12 cellular contexts compared by ENCODE assay signal in genomic region chr5:148385094-148385493, GRCh38. TPM values are rescaled to one million over a fixed set of nuclear protein-coding genes. Genes with fewer than 3 reads are reported as not detected.
DNase-seq lines count a peak whose midpoint lies in the region; ATAC-seq, FAIRE-seq and TF ChIP-seq lines count a peak whose summit lies in the region.
"Had no signal": no experiment of that assay in that cellular context is flagged by ENCODE, and none has a peak within 500 bp of the region (broad histone marks: within the 10 kb centered on the region; RNA-seq: fewer than 3 reads in every experiment).

No MANE protein-coding gene starts in this region.

- H3K4me1 Mint-ChIP-seq in GM23338, result peaks cover 22% of the 10 kb centered on the region
- H3K4me1 Mint-ChIP-seq in activated naive CD8-positive, alpha-beta T cell (ENCODE audit: low read depth), result peaks cover 66% of the 10 kb centered on the region

- CTCF ChIA-PET in A549 (lab: Yijun Ruan, JAX), result interaction anchor here (1.3 kb wide), 1 partner anchor 63 kb away, joined by 3 read pairs; no protein-coding TSS in a partner anchor

- H3K27ac Mint-ChIP-seq in GM23338, result peak overlapping the region; percentile 15; the same call in 1 of the 2 replicates
- peak overlapping the region; percentile 99 for H3K27ac Mint-ChIP-seq in activated naive CD8-positive, alpha-beta T cell

- H4K20me1 ChIP-seq in GM23338 (replicated peaks; ENCODE audit: insufficient read depth), result 0 out of 2 replicates have a peak, but pooled peaks cover 4% of the 10 kb centered on the region

- H3K27me3 Mint-ChIP-seq in GM23338 (ENCODE audit: insufficient read depth, low read depth, poor library complexity), result no peaks in the 10 kb centered on the region
- no peaks in the 10 kb centered on the region for H3K27me3 Mint-ChIP-seq in activated naive CD8-positive, alpha-beta T cell

- no peak for TF ChIP-seq RAD21 in A549 (conservative IDR thresholded peaks at IDR 0.05 in 1 of 2, IDR thresholded peaks at IDR 0.05 in 1 of 2)

- WGBS in A549 (ENCODE audit: missing lambda C conversion rate), result 88% methylated on average over 1 of the region's 1 CpG
- 80 to 86% methylated on average over 1 of the region's 1 CpG for WGBS in transverse colon (ENCODE audit: low coverage in 1 of 2), 2 donors
- WGBS in spleen, 5 donors, result 81 to 92% (median 90%) methylated on average over 1 of the region's 1 CpG

- peaks cover 3% of the 10 kb centered on the region; the same call in 1 of the 3 replicates for H3K36me3 Mint-ChIP-seq in GM23338 (ENCODE audit: low read depth)
- peaks cover 10% of the 10 kb centered on the region for H3K36me3 Mint-ChIP-seq in activated naive CD8-positive, alpha-beta T cell

- TF ChIP-seq EP300 in A549 (IDR thresholded peaks at IDR 0.05), result no peak
- TF ChIP-seq EP300 in transverse colon (IDR thresholded peaks at IDR 0.05; ENCODE audit: low read depth), result no peak

- peak overlapping the region; percentile 96 for H3K4me2 ChIP-seq in A549
- peak overlapping the region; percentile 93 for H3K4me2 ChIP-seq in GM23338

- DNase-seq in A549 (ENCODE audit: low read depth in 1 of 2, low spot score in 1 of 2) (no peak), GM23338 (ENCODE audit: low spot score) (no peak), lower lobe of right lung (no peak), HCEC 1CT (no peak), MV-4-11 (lab: John Stamatoyannopoulos, UW) (no peak), transverse colon (no peak), spleen (no peak)
- DNase-seq: activated CD4-positive, alpha-beta T cell treated with anti-CD3 and anti-CD28 coated beads for 4 hours; NCI-H526 had no signal

- no peak for TF ChIP-seq CTCF in A549 (IDR thresholded peaks at IDR 0.05)
- TF ChIP-seq CTCF in GM23338 (conservative IDR thresholded peaks at IDR 0.05; ENCODE audit: low read depth in 2 of 2), result no peak
- no peak for TF ChIP-seq CTCF in lower lobe of right lung (IDR thresholded peaks at IDR 0.05)
- TF ChIP-seq CTCF in transverse colon (IDR thresholded peaks at IDR 0.05), result no peak
- TF ChIP-seq CTCF in spleen (IDR thresholded peaks at IDR 0.05 in 8 of 11, conservative IDR thresholded peaks at IDR 0.05 in 3 of 11), result no peak

- H3K27ac ChIP-seq in A549 (no peak overlapping the region), GM23338 (ENCODE audit: low read depth) (no peak overlapping the region), lower lobe of right lung (peak overlapping the region; percentile 97), transverse colon (peak overlapping the region in 2 of 4 donors; percentile 96), spleen (peak overlapping the region in 3 of 8 donors; percentile 90 to 97 (median 94))

- H3K9me3 ChIP-seq in A549, result no peaks in the 10 kb centered on the region
- H3K9me3 ChIP-seq in lower lobe of right lung, result no peaks in the 10 kb centered on the region
- H3K9me3 ChIP-seq in transverse colon, result no peaks in the 10 kb centered on the region
- H3K9me3 ChIP-seq in spleen, result no peaks in the 10 kb centered on the region

- H3K36me3 ChIP-seq in GM23338 (ENCODE audit: insufficient read depth) (no peaks in the 10 kb centered on the region), lower lobe of right lung (peaks cover 10% of the 10 kb centered on the region), transverse colon (no peaks in the 10 kb centered on the region), spleen (peaks cover 0 to 33% (median 4%) of the 10 kb centered on the region in 6 donors)

- H3K9me3 Mint-ChIP-seq in GM23338, result no peaks in the 10 kb centered on the region
- H3K9me3 Mint-ChIP-seq in activated naive CD8-positive, alpha-beta T cell (ENCODE audit: low read depth), result no peaks in the 10 kb centered on the region

- no peaks in the 10 kb centered on the region for H3K27me3 ChIP-seq in GM23338 (ENCODE audit: insufficient read depth)
- H3K27me3 ChIP-seq in lower lobe of right lung (ENCODE audit: low read depth), result no peaks in the 10 kb centered on the region
- H3K27me3 ChIP-seq in transverse colon, result no peaks in the 10 kb centered on the region
- no peaks in the 10 kb centered on the region for H3K27me3 ChIP-seq in spleen (replicated peaks in 1 of 7)

- peak overlapping the region; percentile 98 for H3K4me3 Mint-ChIP-seq in GM23338
- peak overlapping the region; percentile 96 for H3K4me3 Mint-ChIP-seq in activated naive CD8-positive, alpha-beta T cell

- TF ChIP-seq POLR2A in A549 (IDR thresholded peaks at IDR 0.05; ENCODE audit: low read length), result no peak
- no peak for TF ChIP-seq POLR2A in transverse colon (IDR thresholded peaks at IDR 0.05)
- no peak for TF ChIP-seq POLR2A in spleen (IDR thresholded peaks at IDR 0.05)

- peaks cover 62% of the 10 kb centered on the region for H3K79me2 ChIP-seq in GM23338 (replicated peaks; ENCODE audit: insufficient read depth)

- POLR2A ChIA-PET in A549 (lab: Yijun Ruan, JAX), result interaction anchor here (1.2 kb wide), 1 partner anchor 27 kb away, joined by 3 read pairs; no protein-coding TSS in a partner anchor

- intact Hi-C loops in lower lobe of right lung (cut with DNase I), result no loop called here
- intact Hi-C loops in transverse colon (cut with DNase I; ENCODE audit: low total_unique reads), result no loop called here
- intact Hi-C loops in spleen (cut with DNase I; ENCODE audit: low total_unique reads), result no loop called here

- ATAC-seq in A549 (no peak), GM23338 (no peak), lower lobe of right lung (no peak)

- no peaks in the 10 kb centered on the region for H3K9me2 ChIP-seq in GM23338 (ENCODE audit: insufficient read depth)

- H3K4me1 ChIP-seq in A549 (peaks cover 13% of the 10 kb centered on the region; the same call in 2 of the 3 replicates), GM23338 (ENCODE audit: insufficient read depth) (peaks cover 24% of the 10 kb centered on the region; the same call in 1 of the 2 replicates), lower lobe of right lung (peaks cover 34% of the 10 kb centered on the region), transverse colon (peaks cover 11 to 55% (median 31%) of the 10 kb centered on the region in 4 donors), spleen (peaks cover 24 to 75% (median 51%) of the 10 kb centered on the region in 6 donors)

- FAIRE-seq in A549 (lab: Jason Lieb, UNC), result no peak

- no peak overlapping the region for H2AFZ ChIP-seq in GM23338

- H3F3A ChIP-seq in GM23338 (replicated peaks; ENCODE audit: low read depth), result no peaks in the 10 kb centered on the region

- in situ Hi-C loops in transverse colon (cut with MboI; ENCODE audit: low pct_ligation_motif_present in 1 of 4, low pct_unique_long_range_greater_than_20kb in 1 of 4, low sequenced_read_pairs in 3 of 4), result no loop called here

- H3K4me3 ChIP-seq in A549 (peak overlapping the region; percentile 92; the same call in 2 of the 3 replicates), GM23338 (peak overlapping the region; percentile 91; the same call in 1 of the 2 replicates), lower lobe of right lung (peak overlapping the region; percentile 78), transverse colon (peak overlapping the region in 1 of 4 donors; percentile 95), spleen (peak overlapping the region in 4 of 8 donors; percentile 60 to 84 (median 72))

TF ChIP-seq in A549, 52 proteins besides CTCF, POLR2A, EP300 and RAD21 (continues in another document):
- TF ChIP-seq, protein P1, sequence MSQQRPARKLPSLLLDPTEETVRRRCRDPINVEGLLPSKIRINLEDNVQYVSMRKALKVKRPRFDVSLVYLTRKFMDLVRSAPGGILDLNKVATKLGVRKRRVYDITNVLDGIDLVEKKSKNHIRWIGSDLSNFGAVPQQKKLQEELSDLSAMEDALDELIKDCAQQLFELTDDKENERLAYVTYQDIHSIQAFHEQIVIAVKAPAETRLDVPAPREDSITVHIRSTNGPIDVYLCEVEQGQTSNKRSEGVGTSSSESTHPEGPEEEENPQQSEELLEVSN (IDR thresholded peaks at IDR 0.05; ENCODE audit: borderline replicate concordance, low read depth), result no peak
- TF ChIP-seq SMC3 (IDR thresholded peaks at IDR 0.05) (no peak), KDM5A (IDR thresholded peaks at IDR 0.05) (no peak), EHMT2 (IDR thresholded peaks at IDR 0.05; ENCODE audit: low read depth) (no peak), GATA3 (IDR thresholded peaks at IDR 0.05; ENCODE audit: borderline replicate concordance) (no peak), KDM1A (IDR thresholded peaks at IDR 0.05; ENCODE audit: low read depth) (no peak)

TF ChIP-seq in GM23338, 12 proteins besides CTCF, POLR2A, EP300 and RAD21 (continues in another document):
- TF ChIP-seq ETS1 (IDR thresholded peaks at IDR 0.05) (no peak), STAT1 (IDR thresholded peaks at IDR 0.05; ENCODE audit: unreplicated experiment) (no peak), JUNB (IDR thresholded peaks at IDR 0.05; ENCODE audit: unreplicated experiment) (no peak)

RNA-seq across cellular contexts. Expression of gene FBXO38, which starts 1.3 kb away (rescaled TPM):
- polyA plus RNA-seq in A549 (2011; rRNA removed) (33.2 and 38.8 TPM in 2 replicates), A549 (2017; fragmentation: RNase III; extraction: RNeasy Plus Mini Kit Qiagen cat#74134 plus additional on column Dnase treatment) (14.7 to 16.8 TPM (median 15.8 TPM) in 3 replicates), GM23338 (2016; fragmentation: Nextera tagmentation; extraction: Ambion mirVana) (12.0 and 13.3 TPM in 2 replicates), spleen (10 to 100 TPM; 14.3 to 14.5 (median 14.4) TPM)
- polyA plus RNA-seq in A549 (2012; cell fraction: cytosol; rRNA removed), result 6.2 TPM in 2 replicates
- 5.6 and 10.1 TPM in 2 replicates for polyA plus RNA-seq in A549 (2012; cell fraction: nucleus; rRNA removed)
- polyA minus RNA-seq in A549 (2011; rRNA and poly(A)+ RNA removed), result 49.2 and 63.2 TPM in 2 replicates
- total RNA-seq in GM23338 (2014; rRNA removed; shearing (Covaris generic)), result 45.6 and 63.9 TPM in 2 replicates
- total RNA-seq in lower lobe of right lung (72.9 TPM), transverse colon (100 to 1,000 TPM in 1 of 4 donors, 10 to 100 TPM in 3; 70.0 to 182 (median 79.3) TPM), spleen (100 to 1,000 TPM in 1 of 7 donors, 10 to 100 TPM in 6; 50.4 to 119 (median 76.9) TPM)

RNA-seq across cellular contexts. Expression of gene SPINK9, which starts 49.7 kb away (rescaled TPM):
- polyA plus RNA-seq in A549 (2011; rRNA removed) (not detected in 2 replicates), A549 (2017; fragmentation: RNase III; extraction: RNeasy Plus Mini Kit Qiagen cat#74134 plus additional on column Dnase treatment) (not detected in 3 replicates), GM23338 (2016; fragmentation: Nextera tagmentation; extraction: Ambion mirVana) (not detected in 2 replicates), spleen (not detected)
- not detected in 2 replicates for polyA plus RNA-seq in A549 (2012; cell fraction: cytosol; rRNA removed)
- polyA plus RNA-seq in A549 (2012; cell fraction: nucleus; rRNA removed), result not detected in 2 replicates
- not detected in 2 replicates for polyA minus RNA-seq in A549 (2011; rRNA and poly(A)+ RNA removed)
- not detected in 2 replicates for total RNA-seq in GM23338 (2014; rRNA removed; shearing (Covaris generic))
- total RNA-seq in lower lobe of right lung (not detected), transverse colon (not detected), spleen (not detected)
- total RNA-seq: dermis microvascular lymphatic vessel endothelial cell, liver had no signal
- polyA plus RNA-seq: liver had no signal
